In the genomic region with DNA sequence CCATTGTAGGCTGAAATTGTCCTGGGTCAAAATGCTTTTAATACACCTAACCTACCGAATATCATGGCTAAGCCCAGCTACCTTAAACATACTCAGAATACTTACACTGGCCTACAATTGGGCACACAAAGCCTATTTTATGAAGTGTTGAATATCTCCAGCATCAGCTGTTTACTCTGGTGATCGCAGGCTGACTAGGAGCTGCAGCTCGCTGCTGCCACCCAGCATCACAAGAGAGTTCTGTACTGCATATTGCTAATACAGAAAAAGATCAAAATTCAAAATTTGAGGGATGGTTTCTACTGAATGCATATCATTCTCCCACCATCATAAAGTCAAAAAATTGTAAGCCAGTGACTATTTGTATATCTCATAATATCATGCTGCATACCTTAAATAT, we compare ENCODE assay signal across 10 cellular contexts. TPM values are rescaled to one million over a fixed set of nuclear protein-coding genes. Genes with fewer than 3 reads are reported as not detected.
DNase-seq lines count a peak whose midpoint lies in the region; ATAC-seq and TF ChIP-seq lines count a peak whose summit lies in the region.
"Had no signal": no experiment of that assay in that cellular context is flagged by ENCODE, and none has a peak within 500 bp of the region (broad histone marks: within the 10 kb centered on the region; RNA-seq: fewer than 3 reads in every experiment).

No MANE protein-coding gene starts in this region.

- H3K27me3 ChIP-seq in OCI-LY1 (ENCODE audit: insufficient read depth, low read length) = no peaks in the 10 kb centered on the region
- H3K27me3 ChIP-seq: colonic mucosa had no signal

- no peaks in the 10 kb centered on the region for H3K9me3 ChIP-seq in OCI-LY1 (ENCODE audit: low read length)
- H3K9me3 ChIP-seq: colonic mucosa had no signal

- DNase-seq in activated T-cell treated with anti-CD3 and anti-CD28 coated beads, Interleukin-2, amount 50 U/mL, for 1 hour = peak; percentile 27
- DNase-seq in activated T-cell treated with anti-CD3 and anti-CD28 coated beads, Interleukin-2, amount 50 U/mL, for 48 hours = no peak
- DNase-seq in epithelial cell of proximal tubule (ENCODE audit: low read depth) (no peak), superior temporal gyrus (ENCODE audit: extremely low spot score) (peak; percentile 73), NCI-H146 (lab: John Stamatoyannopoulos, UW) (no peak)
- no peak for DNase-seq in T-helper 2 cell treated with Interferon-gamma antibody and Interleukin-4, amounts not matched to agents 5 μg/mL and 100 μg/mL, for 36 hours (ENCODE audit: low spot score)
- DNase-seq: activated CD4-positive, alpha-beta T cell treated with anti-CD3 and anti-CD28 coated beads for 1 hour; colonic mucosa had no signal

- H3K27ac ChIP-seq in OCI-LY1 (ENCODE audit: low read depth, low read length, poor library complexity, severe bottlenecking) = no peak overlapping the region
- H3K27ac ChIP-seq: colonic mucosa had no signal

- H3K36me3 ChIP-seq in OCI-LY1 (ENCODE audit: insufficient read depth, low read length) = no peaks in the 10 kb centered on the region
- H3K36me3 ChIP-seq: colonic mucosa had no signal

- H3F3A ChIP-seq in OCI-LY1 (ENCODE audit: insufficient read depth, low read length) = no peaks in the 10 kb centered on the region

- H3K4me1 Mint-ChIP-seq in T-helper 2 cell treated with Interferon-gamma antibody and Interleukin-4, amounts not matched to agents 5 μg/mL and 100 μg/mL, for 36 hours (ENCODE audit: low read depth) = no peaks in the 10 kb centered on the region

- no peak overlapping the region for H3K4me3 Mint-ChIP-seq in T-helper 2 cell treated with Interferon-gamma antibody and Interleukin-4, amounts not matched to agents 5 μg/mL and 100 μg/mL, for 36 hours

- peaks cover 20% of the 10 kb centered on the region for H3K36me3 Mint-ChIP-seq in T-helper 2 cell treated with Interferon-gamma antibody and Interleukin-4, amounts not matched to agents 5 μg/mL and 100 μg/mL, for 36 hours (ENCODE audit: low read depth)

- H3K4me3 ChIP-seq in OCI-LY1 (ENCODE audit: low read depth, low read length, poor library complexity, severe bottlenecking) = no peak overlapping the region
- no peak overlapping the region for H3K4me3 ChIP-seq in epithelial cell of proximal tubule (ENCODE audit: low read depth, low read length)
- H3K4me3 ChIP-seq: colonic mucosa had no signal

- no peak for ATAC-seq in GM19395 (IDR thresholded peaks at IDR 0.05; ENCODE audit: unreplicated experiment)

- H3K79me2 ChIP-seq in OCI-LY1 (ENCODE audit: insufficient read depth, low read length) = no peaks in the 10 kb centered on the region

- H3K9ac ChIP-seq in OCI-LY1 (ENCODE audit: low read length) = no peak overlapping the region

- H3K4me2 ChIP-seq in OCI-LY1 (ENCODE audit: low read length) = no peak overlapping the region

- no peaks in the 10 kb centered on the region for H3K27me3 Mint-ChIP-seq in T-helper 2 cell treated with Interferon-gamma antibody and Interleukin-4, amounts not matched to agents 5 μg/mL and 100 μg/mL, for 36 hours (ENCODE audit: low read depth)

- H4K20me1 ChIP-seq in OCI-LY1 (ENCODE audit: insufficient read depth, low read length) = no peaks in the 10 kb centered on the region

- no peaks in the 10 kb centered on the region for H3K9me2 ChIP-seq in OCI-LY1 (ENCODE audit: low read depth, low read length)

- no peaks in the 10 kb centered on the region for H3K4me1 ChIP-seq in OCI-LY1 (ENCODE audit: insufficient read depth, low read length, severe bottlenecking)
- H3K4me1 ChIP-seq: colonic mucosa had no signal

- H3K9me3 Mint-ChIP-seq in T-helper 2 cell treated with Interferon-gamma antibody and Interleukin-4, amounts not matched to agents 5 μg/mL and 100 μg/mL, for 36 hours = no peaks in the 10 kb centered on the region

- TF ChIP-seq CTCF in OCI-LY1 (IDR thresholded peaks at IDR 0.05; ENCODE audit: low read length) (peak; percentile 37; the same call in 1 of the 2 replicates), epithelial cell of proximal tubule (conservative IDR thresholded peaks at IDR 0.05; ENCODE audit: low read depth, low read length) (peak; percentile 44)

- H3K27ac Mint-ChIP-seq in T-helper 2 cell treated with Interferon-gamma antibody and Interleukin-4, amounts not matched to agents 5 μg/mL and 100 μg/mL, for 36 hours = no peak overlapping the region

- no peak overlapping the region for H2AFZ ChIP-seq in OCI-LY1 (ENCODE audit: low read length)

RNA-seq across cellular contexts. Expression of a gene that starts 55.3 kb away (rescaled TPM):
- total RNA-seq in epithelial cell of proximal tubule = 14.1 and 14.4 TPM in 2 replicates

Comparison
In these comparisons a context has a peak if more than half of its experiments do, and no peak if none do; other contexts are left out.
1. DNase-seq: peak in activated T-cell treated with anti-CD3 and anti-CD28 coated beads, Interleukin-2, amount 50 U/mL, for 1 hour (single experiment) and superior temporal gyrus (single experiment); none in activated T-cell treated with anti-CD3 and anti-CD28 coated beads, Interleukin-2, amount 50 U/mL, for 48 hours (0 of 2), epithelial cell of proximal tubule (single experiment), T-helper 2 cell treated with Interferon-gamma antibody and Interleukin-4, amounts not matched to agents 5 μg/mL and 100 μg/mL, for 36 hours (single experiment) and NCI-H146 (single experiment).